Comparison of ENCODE assay signal across 1 cellular context in genomic region chr4:68671217-68671616, GRCh38.
TF ChIP-seq lines count a peak whose summit lies in the region.

No MANE protein-coding gene starts in this region.

TF ChIP-seq in HepG2, 621 proteins besides CTCF, POLR2A, EP300 and RAD21:
- peak; percentile 17; the same call in 1 of the 2 replicates for TF ChIP-seq SMC3 (IDR thresholded peaks at IDR 0.05; ENCODE audit: low read length)
- peak; percentile 57 for TF ChIP-seq STAG1 (CRISPR knock-in tag; IDR thresholded peaks at IDR 0.05)
